Comparison of ENCODE assay signal across 30 cellular contexts in genomic region chr10:130257897-130258296, GRCh38.
"Had no signal": no experiment of that assay in that cellular context is flagged by ENCODE, and none has a peak within 500 bp of the region (broad histone marks: within the 10 kb centered on the region; RNA-seq: fewer than 3 reads in every experiment).

No MANE protein-coding gene starts in this region.

- H3K36me3 ChIP-seq: MG63, SJCRH30 had no signal

- H3K4me3 ChIP-seq: MG63, PC-9, SJCRH30, SK-N-MC had no signal

- H3K27me3 ChIP-seq: MG63, SJCRH30 had no signal

- DNase-seq: Kasumi-1, KG1, MG63, NCI-H1048, NCI-H1092 treated with DMSO at 0.1 percent for 48 hours, NCI-H1105 treated with DMSO at 0.1 percent for 48 hours, NCI-H1417, NCI-H1436, NCI-H146, NCI-H1694, NCI-H187, NCI-H1930, NCI-H2029 treated with DMSO at 0.1 percent for 48 hours, NCI-H2081 treated with DMSO at 0.1 percent for 48 hours, NCI-H2107, NCI-H2171, NCI-H226, NCI-H446 treated with DMSO at 0.1 percent for 48 hours, NCI-H510A, NCI-H524, NCI-H526, NCI-H69, NCI-H748 treated with DMSO at 0.1 percent for 48 hours, NCI-H82, PC-9, SHP77, SIG-M5, SJCRH30 had no signal

- FAIRE-seq: RCC 7860 had no signal
